ENCODE assay signal across 9 cellular contexts in genomic region chr7:93622036-93622714, GRCh38. TPM values are rescaled to one million over a fixed set of nuclear protein-coding genes. Genes with fewer than 3 reads are reported as not detected.
DNase-seq lines count a peak whose midpoint lies in the region; ATAC-seq and TF ChIP-seq lines count a peak whose summit lies in the region.
"Had no signal": no experiment of that assay in that cellular context is flagged by ENCODE, and none has a peak within 500 bp of the region (broad histone marks: within the 10 kb centered on the region; RNA-seq: fewer than 3 reads in every experiment).

No MANE protein-coding gene starts in this region.

- H3K27ac ChIP-seq in heart left ventricle (no peak overlapping the region), right atrium auricular region (no peak overlapping the region)

- no peak overlapping the region for H3K4me3 ChIP-seq in heart left ventricle
- no peak overlapping the region for H3K4me3 ChIP-seq in right atrium auricular region

- TF ChIP-seq CTCF in heart left ventricle (IDR thresholded peaks at IDR 0.05) = peak in 7 of 12 donors; percentile 25 to 49 (median 28)
- TF ChIP-seq CTCF in right atrium auricular region (IDR thresholded peaks at IDR 0.05) = peak in 1 of 2 donors; percentile 37
- peak; percentile 78 for TF ChIP-seq CTCF in chondrocyte (IDR thresholded peaks at IDR 0.05)
- TF ChIP-seq CTCF in progenitor cell of endocrine pancreas (IDR thresholded peaks at IDR 0.05; ENCODE audit: unreplicated experiment) = peak; percentile 64

- 19 to 35% (median 24%) methylated on average over 10 of the region's 10 CpGs for WGBS in heart left ventricle, 4 donors

- H3K4me3 Mint-ChIP-seq in chondrocyte (ENCODE audit: unreplicated experiment) (peak overlapping the region; percentile 39), progenitor cell of endocrine pancreas (ENCODE audit: low read depth) (peak overlapping the region; percentile 4)
- no peak overlapping the region for H3K4me3 Mint-ChIP-seq in activated CD8-positive, alpha-beta T cell treated with anti-CD3 and anti-CD28 coated beads, Interleukin-2, amount 10 ng/mL, durations not matched to agents 7 days and 5 days
- H3K4me3 Mint-ChIP-seq: central memory CD8-positive, alpha-beta T cell had no signal

- intact Hi-C loops in heart left ventricle (cut with DNase I) = loop anchor here in 2 of 10 donors (5.0 to 10.0 kb wide), 2 partner anchors 463 to 600 kb away; no protein-coding TSS in a partner anchor

- peaks cover 4% of the 10 kb centered on the region for H3K4me1 Mint-ChIP-seq in chondrocyte (ENCODE audit: low read depth)
- H3K4me1 Mint-ChIP-seq in progenitor cell of endocrine pancreas (ENCODE audit: low read depth) = peaks cover 3% of the 10 kb centered on the region
- no peaks in the 10 kb centered on the region for H3K4me1 Mint-ChIP-seq in activated CD8-positive, alpha-beta T cell treated with anti-CD3 and anti-CD28 coated beads, Interleukin-2, amount 10 ng/mL, durations not matched to agents 7 days and 5 days (ENCODE audit: low read depth)
- H3K4me1 Mint-ChIP-seq: central memory CD8-positive, alpha-beta T cell had no signal

- DNase-seq in heart left ventricle (peak in 1 of 5 donors; percentile 19), right atrium auricular region (ENCODE audit: low spot score) (no peak), NCI-H2171 (lab: John Stamatoyannopoulos, UW) (peak; percentile 41), chondrocyte (ENCODE audit: low spot score) (no peak), progenitor cell of endocrine pancreas (ENCODE audit: low spot score, unreplicated experiment) (no peak), NCI-H510A (lab: John Stamatoyannopoulos, UW) (no peak)
- no peak for DNase-seq in activated CD8-positive, alpha-beta T cell treated with anti-CD3 and anti-CD28 coated beads, Interleukin-2, amount 10 ng/mL, durations not matched to agents 7 days and 5 days

- TF ChIP-seq POLR2A in heart left ventricle (IDR thresholded peaks at IDR 0.05) = no peak

- peak in 3 of 4 donors; percentile 48 to 73 (median 54) for ATAC-seq in heart left ventricle
- ATAC-seq in activated CD8-positive, alpha-beta T cell treated with anti-CD3 and anti-CD28 coated beads, Interleukin-2, amount 10 ng/mL, durations not matched to agents 7 days and 5 days = no peak
- no peak for ATAC-seq in GM21723 (IDR thresholded peaks at IDR 0.05; ENCODE audit: unreplicated experiment)

- peaks cover 7% of the 10 kb centered on the region for H3K9me3 Mint-ChIP-seq in chondrocyte (ENCODE audit: low read depth)
- no peaks in the 10 kb centered on the region for H3K9me3 Mint-ChIP-seq in progenitor cell of endocrine pancreas (ENCODE audit: low read depth)
- H3K9me3 Mint-ChIP-seq in activated CD8-positive, alpha-beta T cell treated with anti-CD3 and anti-CD28 coated beads, Interleukin-2, amount 10 ng/mL, durations not matched to agents 7 days and 5 days (ENCODE audit: insufficient read depth) = no peaks in the 10 kb centered on the region

- POLR2A ChIA-PET in activated CD8-positive, alpha-beta T cell treated with anti-CD3 and anti-CD28 coated beads, Interleukin-2, amount 10 ng/mL, durations not matched to agents 7 days and 5 days (lab: Charles Lee) = no interaction called here

- peak overlapping the region; percentile 15 for H3K27ac Mint-ChIP-seq in chondrocyte (ENCODE audit: unreplicated experiment)
- H3K27ac Mint-ChIP-seq in progenitor cell of endocrine pancreas = peak overlapping the region; percentile 51
- no peak overlapping the region for H3K27ac Mint-ChIP-seq in activated CD8-positive, alpha-beta T cell treated with anti-CD3 and anti-CD28 coated beads, Interleukin-2, amount 10 ng/mL, durations not matched to agents 7 days and 5 days

- H3K4me1 ChIP-seq in heart left ventricle (peaks cover 0 to 4% (median 0%) of the 10 kb centered on the region in 12 donors), right atrium auricular region (no peaks in the 10 kb centered on the region)

- H3K36me3 ChIP-seq in heart left ventricle (no peaks in the 10 kb centered on the region), right atrium auricular region (no peaks in the 10 kb centered on the region)

- H3K9me3 ChIP-seq in heart left ventricle = no peaks in the 10 kb centered on the region
- H3K9me3 ChIP-seq in right atrium auricular region = no peaks in the 10 kb centered on the region

- no peaks in the 10 kb centered on the region for H3K36me3 Mint-ChIP-seq in chondrocyte (ENCODE audit: low read depth)
- no peaks in the 10 kb centered on the region for H3K36me3 Mint-ChIP-seq in progenitor cell of endocrine pancreas (ENCODE audit: insufficient read depth)
- no peaks in the 10 kb centered on the region for H3K36me3 Mint-ChIP-seq in activated CD8-positive, alpha-beta T cell treated with anti-CD3 and anti-CD28 coated beads, Interleukin-2, amount 10 ng/mL, durations not matched to agents 7 days and 5 days (ENCODE audit: low read depth)

- H3K27me3 Mint-ChIP-seq in chondrocyte (ENCODE audit: low read depth) (peaks cover 9% of the 10 kb centered on the region), progenitor cell of endocrine pancreas (no peaks in the 10 kb centered on the region)
- H3K27me3 Mint-ChIP-seq in activated CD8-positive, alpha-beta T cell treated with anti-CD3 and anti-CD28 coated beads, Interleukin-2, amount 10 ng/mL, durations not matched to agents 7 days and 5 days (ENCODE audit: low read depth) = no peaks in the 10 kb centered on the region
- H3K27me3 Mint-ChIP-seq: central memory CD8-positive, alpha-beta T cell had no signal

- H3K27me3 ChIP-seq in heart left ventricle (no peaks in the 10 kb centered on the region), right atrium auricular region (no peaks in the 10 kb centered on the region)

- CTCF ChIA-PET in activated CD8-positive, alpha-beta T cell treated with anti-CD3 and anti-CD28 coated beads, Interleukin-2, amount 10 ng/mL, durations not matched to agents 7 days and 5 days (lab: Charles Lee) = interaction anchor here (0.7 kb wide), 1 partner anchor 11 kb away, joined by 3 read pairs; no protein-coding TSS in a partner anchor

RNA-seq across cellular contexts. Expression of gene CALCR, which starts 47.7 kb away (rescaled TPM):
- under 1 TPM in 2 of 9 donors, not detected in 7; 0.17 to 0.18 TPM for total RNA-seq in heart left ventricle
- not detected for polyA plus RNA-seq in heart left ventricle
- total RNA-seq in right atrium auricular region = under 1 TPM in 1 of 2 donors, not detected in 1; 0.15 TPM
- total RNA-seq in chondrocyte = 0.10 to 0.20 TPM in 2 of 3 replicates, not detected in the other
- total RNA-seq in progenitor cell of endocrine pancreas = not detected in 2 replicates
- not detected for total RNA-seq in activated CD8-positive, alpha-beta T cell treated with anti-CD3 and anti-CD28 coated beads, Interleukin-2, amount 10 ng/mL, durations not matched to agents 7 days and 5 days

Comparison
In these comparisons a context has a peak if more than half of its experiments do, and no peak if none do; other contexts are left out.
1. ATAC-seq: peak in heart left ventricle (3 of 4); none in activated CD8-positive, alpha-beta T cell treated with anti-CD3 and anti-CD28 coated beads, Interleukin-2, amount 10 ng/mL, durations not matched to agents 7 days and 5 days (single experiment) and GM21723 (single experiment).